In genomic region chr6:157764346-157765068, GRCh38 we compare ENCODE assay signal across 1 cellular context.
TF ChIP-seq lines count a peak whose summit lies in the region.

No MANE protein-coding gene starts in this region.

TF ChIP-seq in HepG2, 621 proteins besides CTCF, POLR2A, EP300 and RAD21 (continued from another document and continues in another):
- TF ChIP-seq, protein P1, sequence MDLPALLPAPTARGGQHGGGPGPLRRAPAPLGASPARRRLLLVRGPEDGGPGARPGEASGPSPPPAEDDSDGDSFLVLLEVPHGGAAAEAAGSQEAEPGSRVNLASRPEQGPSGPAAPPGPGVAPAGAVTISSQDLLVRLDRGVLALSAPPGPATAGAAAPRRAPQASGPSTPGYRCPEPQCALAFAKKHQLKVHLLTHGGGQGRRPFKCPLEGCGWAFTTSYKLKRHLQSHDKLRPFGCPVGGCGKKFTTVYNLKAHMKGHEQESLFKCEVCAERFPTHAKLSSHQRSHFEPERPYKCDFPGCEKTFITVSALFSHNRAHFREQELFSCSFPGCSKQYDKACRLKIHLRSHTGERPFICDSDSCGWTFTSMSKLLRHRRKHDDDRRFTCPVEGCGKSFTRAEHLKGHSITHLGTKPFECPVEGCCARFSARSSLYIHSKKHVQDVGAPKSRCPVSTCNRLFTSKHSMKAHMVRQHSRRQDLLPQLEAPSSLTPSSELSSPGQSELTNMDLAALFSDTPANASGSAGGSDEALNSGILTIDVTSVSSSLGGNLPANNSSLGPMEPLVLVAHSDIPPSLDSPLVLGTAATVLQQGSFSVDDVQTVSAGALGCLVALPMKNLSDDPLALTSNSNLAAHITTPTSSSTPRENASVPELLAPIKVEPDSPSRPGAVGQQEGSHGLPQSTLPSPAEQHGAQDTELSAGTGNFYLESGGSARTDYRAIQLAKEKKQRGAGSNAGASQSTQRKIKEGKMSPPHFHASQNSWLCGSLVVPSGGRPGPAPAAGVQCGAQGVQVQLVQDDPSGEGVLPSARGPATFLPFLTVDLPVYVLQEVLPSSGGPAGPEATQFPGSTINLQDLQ (CRISPR knock-in tag; IDR thresholded peaks at IDR 0.05) = no peak
- TF ChIP-seq ZBTB3 (CRISPR knock-in tag; IDR thresholded peaks at IDR 0.05; ENCODE audit: borderline replicate concordance, low read depth) = no peak
- TF ChIP-seq HNF4A (CRISPR knock-in tag; IDR thresholded peaks at IDR 0.05) = no peak
- TF ChIP-seq, protein P2, sequence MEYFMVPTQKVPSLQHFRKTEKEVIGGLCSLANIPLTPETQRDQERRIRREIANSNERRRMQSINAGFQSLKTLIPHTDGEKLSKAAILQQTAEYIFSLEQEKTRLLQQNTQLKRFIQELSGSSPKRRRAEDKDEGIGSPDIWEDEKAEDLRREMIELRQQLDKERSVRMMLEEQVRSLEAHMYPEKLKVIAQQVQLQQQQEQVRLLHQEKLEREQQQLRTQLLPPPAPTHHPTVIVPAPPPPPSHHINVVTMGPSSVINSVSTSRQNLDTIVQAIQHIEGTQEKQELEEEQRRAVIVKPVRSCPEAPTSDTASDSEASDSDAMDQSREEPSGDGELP (IDR thresholded peaks at IDR 0.05; ENCODE audit: borderline replicate concordance, low read depth) = peak; percentile 17; the same call in 1 of the 2 replicates
- TF ChIP-seq, protein P3, sequence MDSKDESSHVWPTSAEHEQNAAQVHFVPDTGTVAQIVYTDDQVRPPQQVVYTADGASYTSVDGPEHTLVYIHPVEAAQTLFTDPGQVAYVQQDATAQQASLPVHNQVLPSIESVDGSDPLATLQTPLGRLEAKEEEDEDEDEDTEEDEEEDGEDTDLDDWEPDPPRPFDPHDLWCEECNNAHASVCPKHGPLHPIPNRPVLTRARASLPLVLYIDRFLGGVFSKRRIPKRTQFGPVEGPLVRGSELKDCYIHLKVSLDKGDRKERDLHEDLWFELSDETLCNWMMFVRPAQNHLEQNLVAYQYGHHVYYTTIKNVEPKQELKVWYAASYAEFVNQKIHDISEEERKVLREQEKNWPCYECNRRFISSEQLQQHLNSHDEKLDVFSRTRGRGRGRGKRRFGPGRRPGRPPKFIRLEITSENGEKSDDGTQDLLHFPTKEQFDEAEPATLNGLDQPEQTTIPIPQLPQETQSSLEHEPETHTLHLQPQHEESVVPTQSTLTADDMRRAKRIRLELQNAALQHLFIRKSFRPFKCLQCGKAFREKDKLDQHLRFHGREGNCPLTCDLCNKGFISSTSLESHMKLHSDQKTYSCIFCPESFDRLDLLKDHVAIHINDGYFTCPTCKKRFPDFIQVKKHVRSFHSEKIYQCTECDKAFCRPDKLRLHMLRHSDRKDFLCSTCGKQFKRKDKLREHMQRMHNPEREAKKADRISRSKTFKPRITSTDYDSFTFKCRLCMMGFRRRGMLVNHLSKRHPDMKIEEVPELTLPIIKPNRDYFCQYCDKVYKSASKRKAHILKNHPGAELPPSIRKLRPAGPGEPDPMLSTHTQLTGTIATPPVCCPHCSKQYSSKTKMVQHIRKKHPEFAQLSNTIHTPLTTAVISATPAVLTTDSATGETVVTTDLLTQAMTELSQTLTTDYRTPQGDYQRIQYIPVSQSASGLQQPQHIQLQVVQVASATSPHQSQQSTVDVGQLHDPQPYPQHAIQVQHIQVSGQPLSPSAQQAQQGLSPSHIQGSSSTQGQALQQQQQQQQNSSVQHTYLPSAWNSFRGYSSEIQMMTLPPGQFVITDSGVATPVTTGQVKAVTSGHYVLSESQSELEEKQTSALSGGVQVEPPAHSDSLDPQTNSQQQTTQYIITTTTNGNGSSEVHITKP (CRISPR knock-in tag; IDR thresholded peaks at IDR 0.05; ENCODE audit: low read depth) = peak; percentile 82; the same call in 1 of the 2 replicates
- TF ChIP-seq PLRG1 (conservative IDR thresholded peaks at IDR 0.05) = no peak
- no peak for TF ChIP-seq CBFB (CRISPR knock-in tag; IDR thresholded peaks at IDR 0.05)
- TF ChIP-seq, protein P4, sequence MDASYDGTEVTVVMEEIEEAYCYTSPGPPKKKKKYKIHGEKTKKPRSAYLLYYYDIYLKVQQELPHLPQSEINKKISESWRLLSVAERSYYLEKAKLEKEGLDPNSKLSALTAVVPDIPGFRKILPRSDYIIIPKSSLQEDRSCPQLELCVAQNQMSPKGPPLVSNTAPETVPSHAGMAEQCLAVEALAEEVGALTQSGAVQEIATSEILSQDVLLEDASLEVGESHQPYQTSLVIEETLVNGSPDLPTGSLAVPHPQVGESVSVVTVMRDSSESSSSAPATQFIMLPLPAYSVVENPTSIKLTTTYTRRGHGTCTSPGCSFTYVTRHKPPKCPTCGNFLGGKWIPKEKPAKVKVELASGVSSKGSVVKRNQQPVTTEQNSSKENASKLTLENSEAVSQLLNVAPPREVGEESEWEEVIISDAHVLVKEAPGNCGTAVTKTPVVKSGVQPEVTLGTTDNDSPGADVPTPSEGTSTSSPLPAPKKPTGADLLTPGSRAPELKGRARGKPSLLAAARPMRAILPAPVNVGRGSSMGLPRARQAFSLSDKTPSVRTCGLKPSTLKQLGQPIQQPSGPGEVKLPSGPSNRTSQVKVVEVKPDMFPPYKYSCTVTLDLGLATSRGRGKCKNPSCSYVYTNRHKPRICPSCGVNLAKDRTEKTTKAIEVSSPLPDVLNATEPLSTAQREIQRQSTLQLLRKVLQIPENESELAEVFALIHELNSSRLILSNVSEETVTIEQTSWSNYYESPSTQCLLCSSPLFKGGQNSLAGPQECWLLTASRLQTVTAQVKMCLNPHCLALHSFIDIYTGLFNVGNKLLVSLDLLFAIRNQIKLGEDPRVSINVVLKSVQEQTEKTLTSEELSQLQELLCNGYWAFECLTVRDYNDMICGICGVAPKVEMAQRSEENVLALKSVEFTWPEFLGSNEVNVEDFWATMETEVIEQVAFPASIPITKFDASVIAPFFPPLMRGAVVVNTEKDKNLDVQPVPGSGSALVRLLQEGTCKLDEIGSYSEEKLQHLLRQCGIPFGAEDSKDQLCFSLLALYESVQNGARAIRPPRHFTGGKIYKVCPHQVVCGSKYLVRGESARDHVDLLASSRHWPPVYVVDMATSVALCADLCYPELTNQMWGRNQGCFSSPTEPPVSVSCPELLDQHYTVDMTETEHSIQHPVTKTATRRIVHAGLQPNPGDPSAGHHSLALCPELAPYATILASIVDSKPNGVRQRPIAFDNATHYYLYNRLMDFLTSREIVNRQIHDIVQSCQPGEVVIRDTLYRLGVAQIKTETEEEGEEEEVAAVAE (CRISPR knock-in tag; IDR thresholded peaks at IDR 0.05; ENCODE audit: borderline replicate concordance) = 0 out of 2 replicates have a peak, but pooled peaks have one; percentile 78
- 0 out of 2 replicates have a peak, but pooled peaks have one; percentile 52 for TF ChIP-seq THAP11 (CRISPR knock-in tag; IDR thresholded peaks at IDR 0.05)
- no peak for TF ChIP-seq UBTF (CRISPR knock-in tag; IDR thresholded peaks at IDR 0.05)
- TF ChIP-seq, protein P5, sequence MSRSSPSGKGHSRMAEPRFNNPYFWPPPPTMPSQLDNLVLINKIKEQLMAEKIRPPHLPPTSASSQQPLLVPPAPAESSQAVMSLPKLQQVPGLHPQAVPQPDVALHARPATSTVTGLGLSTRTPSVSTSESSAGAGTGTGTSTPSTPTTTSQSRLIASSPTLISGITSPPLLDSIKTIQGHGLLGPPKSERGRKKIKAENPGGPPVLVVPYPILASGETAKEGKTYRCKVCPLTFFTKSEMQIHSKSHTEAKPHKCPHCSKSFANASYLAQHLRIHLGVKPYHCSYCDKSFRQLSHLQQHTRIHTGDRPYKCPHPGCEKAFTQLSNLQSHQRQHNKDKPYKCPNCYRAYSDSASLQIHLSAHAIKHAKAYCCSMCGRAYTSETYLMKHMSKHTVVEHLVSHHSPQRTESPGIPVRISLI (CRISPR knock-in tag; IDR thresholded peaks at IDR 0.05; ENCODE audit: borderline replicate concordance) = peak; percentile 31; the same call in 1 of the 2 replicates
- TF ChIP-seq ETS1 (CRISPR knock-in tag; IDR thresholded peaks at IDR 0.05) = 0 out of 2 replicates have a peak, but pooled peaks have one; percentile 63
- no peak for TF ChIP-seq MAFK (conservative IDR thresholded peaks at IDR 0.05 in 1 of 2, IDR thresholded peaks at IDR 0.05 in 1 of 2; ENCODE audit: low read length in 2 of 2)
- TF ChIP-seq ELF1 (CRISPR knock-in tag; IDR thresholded peaks at IDR 0.05) = peak; percentile 49; the same call in 1 of the 2 replicates
- peak; percentile 55; the same call in 1 of the 2 replicates for TF ChIP-seq ETV5 (CRISPR knock-in tag; IDR thresholded peaks at IDR 0.05; ENCODE audit: borderline replicate concordance)
- no peak for TF ChIP-seq ZNF510 (CRISPR knock-in tag; IDR thresholded peaks at IDR 0.05; ENCODE audit: low read depth)
- peak; percentile 42 for TF ChIP-seq ZFY (CRISPR knock-in tag; IDR thresholded peaks at IDR 0.05)
- TF ChIP-seq ATM (IDR thresholded peaks at IDR 0.05; ENCODE audit: borderline replicate concordance) = no peak
- TF ChIP-seq JUND (CRISPR knock-in tag; IDR thresholded peaks at IDR 0.05) = peak; percentile 76
- no peak for TF ChIP-seq ZNF678 (CRISPR knock-in tag; IDR thresholded peaks at IDR 0.05)
- TF ChIP-seq ZNF235 (CRISPR knock-in tag; IDR thresholded peaks at IDR 0.05; ENCODE audit: borderline replicate concordance) = no peak
- TF ChIP-seq ZNF564 (CRISPR knock-in tag; IDR thresholded peaks at IDR 0.05) = no peak
- no peak for TF ChIP-seq MEF2D (CRISPR knock-in tag; IDR thresholded peaks at IDR 0.05)
- TF ChIP-seq ZBTB26 (CRISPR knock-in tag; IDR thresholded peaks at IDR 0.05; ENCODE audit: borderline replicate concordance) = peak; percentile 75; the same call in 1 of the 2 replicates
- TF ChIP-seq ZNF598 (CRISPR knock-in tag; IDR thresholded peaks at IDR 0.05; ENCODE audit: borderline replicate concordance) = 0 out of 2 replicates have a peak, but pooled peaks have one; percentile 38
- TF ChIP-seq ZNF574 (CRISPR knock-in tag; IDR thresholded peaks at IDR 0.05) = peak; percentile 42; the same call in 1 of the 2 replicates
- TF ChIP-seq KDM2A (CRISPR knock-in tag; IDR thresholded peaks at IDR 0.05; ENCODE audit: borderline replicate concordance, low read depth) = peak; percentile 69; the same call in 1 of the 2 replicates
- peak; percentile 81 for TF ChIP-seq SAP130 (CRISPR knock-in tag; IDR thresholded peaks at IDR 0.05; ENCODE audit: low read depth)
- TF ChIP-seq TBX2 (CRISPR knock-in tag; IDR thresholded peaks at IDR 0.05; ENCODE audit: borderline replicate concordance) = peak; percentile 43; the same call in 1 of the 2 replicates
- peak; percentile 88 for TF ChIP-seq ARNTL (CRISPR knock-in tag; IDR thresholded peaks at IDR 0.05)
